1 cellular context compared by ENCODE assay signal in the genomic region with DNA sequence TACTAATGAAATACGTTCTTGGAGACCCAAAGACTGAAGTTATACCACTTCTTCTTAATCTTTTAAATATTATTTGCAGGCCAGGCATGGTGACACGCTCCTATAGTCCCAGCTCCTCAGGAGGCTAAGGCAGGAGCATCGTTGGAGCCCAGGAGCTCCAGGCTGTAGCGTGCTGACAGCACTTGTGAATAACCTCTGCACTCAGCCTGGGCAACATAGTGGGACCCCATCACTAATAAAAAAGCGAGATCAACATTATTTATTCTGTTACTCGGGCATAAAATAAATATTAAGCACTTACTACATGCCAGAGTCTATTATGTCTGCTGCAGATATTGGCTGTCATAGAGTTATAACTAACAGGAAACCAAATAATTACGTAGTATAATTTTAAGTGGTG.
TF ChIP-seq lines count a peak whose summit lies in the region.

No MANE protein-coding gene starts in this region.

TF ChIP-seq in GM23338, 12 proteins besides CTCF, POLR2A, EP300 and RAD21 (continued from another document):
- TF ChIP-seq ZNF462 (CRISPR knock-in tag; IDR thresholded peaks at IDR 0.05), result no peak
- TF ChIP-seq EZH2 (IDR thresholded peaks at IDR 0.05; ENCODE audit: low read depth, unreplicated experiment), result no peak
- no peak for TF ChIP-seq ZNF331 (CRISPR knock-in tag; IDR thresholded peaks at IDR 0.05; ENCODE audit: low read depth)
- TF ChIP-seq NANOG (IDR thresholded peaks at IDR 0.05; ENCODE audit: borderline replicate concordance), result no peak
- no peak for TF ChIP-seq POLR2AphosphoS5 (IDR thresholded peaks at IDR 0.05; ENCODE audit: low read depth)
- TF ChIP-seq, protein P1, sequence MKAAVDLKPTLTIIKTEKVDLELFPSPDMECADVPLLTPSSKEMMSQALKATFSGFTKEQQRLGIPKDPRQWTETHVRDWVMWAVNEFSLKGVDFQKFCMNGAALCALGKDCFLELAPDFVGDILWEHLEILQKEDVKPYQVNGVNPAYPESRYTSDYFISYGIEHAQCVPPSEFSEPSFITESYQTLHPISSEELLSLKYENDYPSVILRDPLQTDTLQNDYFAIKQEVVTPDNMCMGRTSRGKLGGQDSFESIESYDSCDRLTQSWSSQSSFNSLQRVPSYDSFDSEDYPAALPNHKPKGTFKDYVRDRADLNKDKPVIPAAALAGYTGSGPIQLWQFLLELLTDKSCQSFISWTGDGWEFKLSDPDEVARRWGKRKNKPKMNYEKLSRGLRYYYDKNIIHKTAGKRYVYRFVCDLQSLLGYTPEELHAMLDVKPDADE (IDR thresholded peaks at IDR 0.05), result no peak
TF ChIP-seq in GM23338: peak in this region for 0.
